Comparison of ENCODE assay signal across 26 cellular contexts in the genomic region with DNA sequence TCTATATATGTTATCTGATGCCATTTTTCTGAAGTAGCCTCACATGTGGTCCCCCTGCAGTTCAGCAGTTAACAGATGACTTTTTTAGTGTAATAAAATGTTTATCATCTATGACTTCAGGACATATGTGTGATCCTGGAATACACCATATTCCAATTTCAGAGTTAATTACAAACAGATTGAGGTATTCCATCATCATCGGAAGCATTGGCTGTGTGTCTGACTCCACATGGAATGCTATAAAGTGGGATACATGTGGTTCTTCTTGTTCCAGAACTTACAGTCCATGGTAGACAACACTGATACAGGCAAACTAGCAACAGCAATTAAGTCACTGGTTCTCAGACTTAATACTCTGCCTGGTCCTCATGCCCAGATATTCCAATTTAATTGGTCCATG. TPM values are rescaled to one million over a fixed set of nuclear protein-coding genes. Genes with fewer than 3 reads are reported as not detected.
DNase-seq lines count a peak whose midpoint lies in the region; ATAC-seq, FAIRE-seq and TF ChIP-seq lines count a peak whose summit lies in the region.
"Had no signal": no experiment of that assay in that cellular context is flagged by ENCODE, and none has a peak within 500 bp of the region (broad histone marks: within the 10 kb centered on the region; RNA-seq: fewer than 3 reads in every experiment).

No MANE protein-coding gene starts in this region.

- H3K4me3 ChIP-seq in AG10803 (ENCODE audit: low read length), result no peak overlapping the region
- H3K4me3 ChIP-seq: breast epithelium, GM23338, SJSA1, skin epidermis had no signal

- TF ChIP-seq CTCF in AG10803 (conservative IDR thresholded peaks at IDR 0.05; ENCODE audit: low read length), result no peak

- H3K4me1 Mint-ChIP-seq in immature natural killer cell, result peaks cover 36 to 44% of the 10 kb centered on the region in 2 donors
- H3K4me1 Mint-ChIP-seq: activated CD4-positive, alpha-beta T cell treated with anti-CD3 and anti-CD28 coated beads, Interleukin-2, amount 10 ng/mL, durations not matched to agents 7 days and 5 days had no signal

- peaks cover 0 to 13% (median 3%) of the 10 kb centered on the region in 3 donors for H3K27me3 Mint-ChIP-seq in immature natural killer cell (ENCODE audit: low read depth in 3 of 3)
- H3K27me3 Mint-ChIP-seq: activated CD4-positive, alpha-beta T cell treated with anti-CD3 and anti-CD28 coated beads, Interleukin-2, amount 10 ng/mL, durations not matched to agents 7 days and 5 days; activated naive CD8-positive, alpha-beta T cell; B cell; stimulated activated naive B cell treated with anti-CD40 and anti-IgM and Interleukin-4, amounts not matched to agents 10 μg/mL and 1 μg/mL and 100 μg/mL, for 72 hours had no signal

- no peak for ATAC-seq in GM19463 (IDR thresholded peaks at IDR 0.05; ENCODE audit: unreplicated experiment)
- ATAC-seq: GM23338, WTC11 had no signal

- no peaks in the 10 kb centered on the region for H3K9me3 Mint-ChIP-seq in immature natural killer cell
- H3K9me3 Mint-ChIP-seq: activated CD4-positive, alpha-beta T cell treated with anti-CD3 and anti-CD28 coated beads, Interleukin-2, amount 10 ng/mL, durations not matched to agents 7 days and 5 days; GM23338; nephron progenitor cell; stimulated activated naive B cell treated with anti-CD40 and anti-IgM and Interleukin-4, amounts not matched to agents 10 μg/mL and 1 μg/mL and 100 μg/mL, for 72 hours; WTC11 had no signal

- FAIRE-seq in urothelium cell line (lab: Jason Lieb, UNC), result no peak
- FAIRE-seq: G401.6 had no signal

- H3K36me3 Mint-ChIP-seq in immature natural killer cell, result peaks cover 0 to 19% (median 8%) of the 10 kb centered on the region in 3 donors

- no peak overlapping the region for H3K27ac Mint-ChIP-seq in immature natural killer cell
- H3K27ac Mint-ChIP-seq: activated CD4-positive, alpha-beta T cell treated with anti-CD3 and anti-CD28 coated beads, Interleukin-2, amount 10 ng/mL, durations not matched to agents 7 days and 5 days; activated naive CD8-positive, alpha-beta T cell; B cell; GM23338; stimulated activated naive B cell treated with anti-CD40 and anti-IgM and Interleukin-4, amounts not matched to agents 10 μg/mL and 1 μg/mL and 100 μg/mL, for 72 hours; WTC11 had no signal

- peak; percentile 81 for DNase-seq in AG10803 (ENCODE audit: low read depth)
- peak; percentile 22 for DNase-seq in GM03348 (ENCODE audit: low spot score)
- peak; percentile 57 for DNase-seq in fibroblast of gingiva (ENCODE audit: low read depth)
- DNase-seq in renal cortical epithelial cell (ENCODE audit: low read depth), result peak; percentile 40
- DNase-seq in urothelium cell line (ENCODE audit: low spot score), result no peak
- DNase-seq in kidney tubule cell (ENCODE audit: low spot score), result no peak
- no peak for DNase-seq in immature natural killer cell
- DNase-seq: activated CD4-positive, alpha-beta T cell treated with anti-CD3 and anti-CD28 coated beads, Interleukin-2, amount 10 ng/mL, durations not matched to agents 7 days and 5 days; activated effector memory CD4-positive, alpha-beta T cell treated with Interleukin-2 at 50 U/mL for 16 hours; DMS53; foreskin melanocyte; kidney glomerular epithelial cell; NCI-H1092; NCI-H1694; nephron progenitor cell; stimulated activated naive B cell treated with anti-CD40 and anti-IgM and Interleukin-4, amounts not matched to agents 10 μg/mL and 1 μg/mL and 100 μg/mL, for 72 hours; T-helper 1 cell had no signal

- H3K4me3 Mint-ChIP-seq in immature natural killer cell, result no peak overlapping the region
- H3K4me3 Mint-ChIP-seq: activated CD4-positive, alpha-beta T cell treated with anti-CD3 and anti-CD28 coated beads, Interleukin-2, amount 10 ng/mL, durations not matched to agents 7 days and 5 days; activated naive CD8-positive, alpha-beta T cell; B cell; GM23338; nephron progenitor cell; stimulated activated naive B cell treated with anti-CD40 and anti-IgM and Interleukin-4, amounts not matched to agents 10 μg/mL and 1 μg/mL and 100 μg/mL, for 72 hours; WTC11 had no signal

RNA-seq across cellular contexts. Expression of a gene that starts 45.8 kb away (rescaled TPM):
- total RNA-seq in renal cortical epithelial cell, result 7.6 and 22.5 TPM in 2 replicates
- polyA plus RNA-seq in immature natural killer cell, result 10 to 100 TPM in 1 of 3 donors, 1 to 10 TPM in 1, under 1 TPM in 1; 0.62 to 12.8 (median 3.5) TPM

Comparison
In these comparisons a context has a peak if more than half of its experiments do, and no peak if none do; other contexts are left out.
1. DNase-seq: peak in AG10803 (single experiment), GM03348 (single experiment), fibroblast of gingiva (single experiment) and renal cortical epithelial cell (single experiment); none in urothelium cell line (single experiment), kidney tubule cell (single experiment) and immature natural killer cell (0 of 3).